ENCODE assay signal across 8 cellular contexts in the genomic region with DNA sequence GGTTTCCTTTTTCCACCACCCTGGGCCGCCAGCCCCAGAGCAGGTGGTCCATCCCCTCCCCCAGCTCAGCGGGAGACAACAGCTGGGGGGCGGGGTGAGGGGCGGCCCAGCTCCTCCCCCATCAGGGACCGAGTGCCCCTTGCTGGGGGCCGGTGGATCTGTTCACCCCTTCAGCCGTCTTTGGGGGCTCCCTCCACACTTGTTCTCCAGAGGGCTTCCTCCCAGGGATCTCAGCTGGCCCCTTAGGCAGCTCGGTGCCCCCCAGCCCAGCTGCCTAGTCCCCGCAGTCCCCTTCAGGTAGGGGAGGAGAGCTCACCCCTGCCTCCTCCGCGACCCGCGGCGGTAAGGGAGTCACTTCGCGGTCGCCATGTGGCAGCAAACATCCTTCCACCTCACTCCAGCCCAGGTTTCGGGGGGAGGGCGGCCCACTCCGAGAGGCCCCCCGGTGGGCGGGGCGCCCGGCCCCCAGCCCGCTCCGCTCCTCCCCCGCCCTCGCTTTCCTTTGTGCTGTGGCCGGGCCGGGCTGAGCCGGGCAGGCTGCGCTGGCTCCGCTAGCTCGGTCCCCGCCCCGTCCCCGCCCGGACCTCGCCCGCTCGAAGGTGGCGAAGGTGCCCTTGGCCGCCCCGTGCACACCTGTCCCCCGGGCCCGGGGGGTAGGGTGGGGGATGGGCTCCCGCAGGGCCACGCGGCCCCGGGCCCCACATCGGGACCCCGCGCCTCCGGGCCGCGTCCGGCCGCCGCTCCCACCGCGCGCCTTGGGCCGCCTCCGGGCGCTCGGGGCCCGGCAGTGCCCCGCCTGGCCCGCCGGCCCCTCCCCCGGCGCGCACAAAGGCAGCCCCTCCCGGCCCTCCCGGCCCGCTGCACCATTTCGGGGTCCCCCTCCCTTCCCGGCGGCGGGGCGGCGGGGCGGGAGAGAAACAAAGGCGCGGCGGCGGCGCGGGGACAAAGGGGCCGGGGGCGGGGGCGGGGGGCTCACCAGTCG. TPM values are rescaled to one million over a fixed set of nuclear protein-coding genes. Genes with fewer than 3 reads are reported as not detected.
DNase-seq lines count a peak whose midpoint lies in the region; ATAC-seq and TF ChIP-seq lines count a peak whose summit lies in the region.

No MANE protein-coding gene starts in this region.

- peaks cover 49% of the 10 kb centered on the region for H3K4me1 ChIP-seq in ES-I3 (ENCODE audit: insufficient read depth, low read length)
- peaks cover 63% of the 10 kb centered on the region for H3K4me1 ChIP-seq in SJSA1 (replicated peaks)

- TF ChIP-seq CTCF in astrocyte of the spinal cord (IDR thresholded peaks at IDR 0.05; ENCODE audit: low read depth, low read length) = peak; percentile 4

- intact Hi-C loops in posterior cingulate gyrus (cut with DNase I) = no loop called here

- ATAC-seq in HG02642 (IDR thresholded peaks at IDR 0.05; ENCODE audit: poor library complexity, unreplicated experiment) = peak; percentile 42

- H3K27me3 ChIP-seq in SJSA1 (replicated peaks) = no peaks in the 10 kb centered on the region

- H3K36me3 ChIP-seq in ES-I3 (ENCODE audit: insufficient read depth, low read length) (peaks cover 6% of the 10 kb centered on the region), SJSA1 (peaks cover 52% of the 10 kb centered on the region)

- DNase-seq in SJSA1 (ENCODE audit: low read depth in 1 of 2, low spot score in 2 of 2) (no peak), astrocyte of the spinal cord (ENCODE audit: low read depth, low spot score) (peak; percentile 38), kidney tubule cell (ENCODE audit: low spot score) (peak; percentile 53), NCI-H1092 treated with DMSO at 0.1 percent for 48 hours (lab: John Stamatoyannopoulos, UW) (no peak), posterior cingulate gyrus (no peak)
- DNase-seq in stimulated activated CD8-positive, alpha-beta memory T cell treated with anti-CD3 and anti-CD28 coated beads, Interleukin-2, amount 100 ng/mL, for 48 hours (ENCODE audit: low read depth in 2 of 2) = peak; percentile 74 to 85

- peak overlapping the region; percentile 90 for H3K9ac ChIP-seq in ES-I3 (ENCODE audit: low read depth, low read length)

- H3K4me3 ChIP-seq in SJSA1 (peak overlapping the region; percentile 78), astrocyte of the spinal cord (ENCODE audit: low read depth, low read length) (peak overlapping the region; percentile 87)

- in situ Hi-C loops in astrocyte of the spinal cord (cut with HindIII; ENCODE audit: low sequenced_read_pairs) = no loop called here

- H3K27ac ChIP-seq in SJSA1 = no peak overlapping the region; the same call in 1 of the 2 replicates

- no peaks in the 10 kb centered on the region for H3K9me3 ChIP-seq in ES-I3 (ENCODE audit: control insufficient read depth, insufficient read depth, low read length)
- no peaks in the 10 kb centered on the region for H3K9me3 ChIP-seq in SJSA1 (replicated peaks)

RNA-seq across cellular contexts. Expression of a gene that starts 0.7 kb away (rescaled TPM):
- 147 and 149 TPM in 2 replicates for total RNA-seq in SJSA1 (2014; rRNA removed; shearing (Covaris generic))

RNA-seq across cellular contexts. Expression of a gene that starts 24.7 kb away (rescaled TPM):
- total RNA-seq in SJSA1 (2014; rRNA removed; shearing (Covaris generic)) = 175 and 274 TPM in 2 replicates

RNA-seq across cellular contexts. Expression of a gene that starts 26.1 kb away (rescaled TPM):
- 7.4 and 12.6 TPM in 2 replicates for total RNA-seq in SJSA1 (2014; rRNA removed; shearing (Covaris generic))

RNA-seq across cellular contexts. Expression of a gene that starts 36.9 kb away (rescaled TPM):
- total RNA-seq in SJSA1 (2014; rRNA removed; shearing (Covaris generic)) = 1.8 and 4.2 TPM in 2 replicates

RNA-seq across cellular contexts. Expression of a gene that starts 44.0 kb away (rescaled TPM):
- total RNA-seq in SJSA1 (2014; rRNA removed; shearing (Covaris generic)) = 131 and 150 TPM in 2 replicates

Comparison
In these comparisons a context has a peak if more than half of its experiments do, and no peak if none do; other contexts are left out.
1. DNase-seq: peak in astrocyte of the spinal cord (single experiment), kidney tubule cell (single experiment) and stimulated activated CD8-positive, alpha-beta memory T cell treated with anti-CD3 and anti-CD28 coated beads, Interleukin-2, amount 100 ng/mL, for 48 hours (2 of 2); none in SJSA1 (0 of 2), NCI-H1092 treated with DMSO at 0.1 percent for 48 hours (single experiment) and posterior cingulate gyrus (0 of 10).